In the genomic region with DNA sequence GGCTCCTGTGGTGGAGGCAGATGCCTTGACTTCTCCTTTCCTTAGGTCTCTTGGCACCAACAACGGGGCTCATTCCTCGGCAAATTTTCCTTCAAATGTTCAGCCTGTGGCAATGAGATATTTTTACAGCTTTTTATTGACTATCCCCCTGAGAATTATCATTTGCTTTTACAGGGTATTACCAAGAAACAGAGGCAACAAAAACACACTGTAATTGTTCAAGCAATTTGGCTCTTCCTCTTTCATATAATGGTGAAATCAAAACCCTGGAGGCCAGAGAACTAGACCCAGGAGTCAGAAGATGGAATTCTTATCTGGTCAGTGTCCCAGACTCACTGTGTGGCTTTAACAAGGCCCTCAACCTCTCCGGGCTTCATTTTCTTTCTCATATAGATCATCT, we compare ENCODE assay signal across 23 cellular contexts. TPM values are rescaled to one million over a fixed set of nuclear protein-coding genes. Genes with fewer than 3 reads are reported as not detected.
"Had no signal": no experiment of that assay in that cellular context is flagged by ENCODE, and none has a peak within 500 bp of the region (broad histone marks: within the 10 kb centered on the region; RNA-seq: fewer than 3 reads in every experiment).

No MANE protein-coding gene starts in this region.

- H3K27ac ChIP-seq: colonic mucosa, foreskin keratinocyte had no signal

- H3K9me3 ChIP-seq: adrenal gland, colonic mucosa had no signal

- H3K36me3 ChIP-seq: adrenal gland, colonic mucosa had no signal

- H3K27me3 ChIP-seq: adrenal gland, colonic mucosa, foreskin keratinocyte had no signal

- DNase-seq: activated CD4-positive, alpha-beta memory T cell treated with anti-CD3 and anti-CD28 coated beads, Interleukin-2, amount 10 ng/mL, durations not matched to agents 7 days and 5 days; activated CD4-positive, alpha-beta T cell treated with anti-CD3 and anti-CD28 coated beads for 4 hours; activated effector memory CD4-positive, alpha-beta T cell treated with Interleukin-2 at 50 U/mL for 16 hours; activated naive CD4-positive, alpha-beta T cell treated with anti-CD3 and anti-CD28 coated beads, Interleukin-2, amount 50 U/mL, for 16 hours; activated T-cell treated with anti-CD3 and anti-CD28 coated beads, Interleukin-2, amount 50 U/mL, for 4 hours; adrenal gland; caudate nucleus; colonic mucosa; foreskin keratinocyte; left cardiac atrium; midbrain; stimulated activated CD4-positive, alpha-beta T cell treated with anti-CD3 and anti-CD28 coated beads, Interleukin-15, amount 100 ng/mL, for 24 hours; stimulated activated CD4-positive, alpha-beta T cell treated with anti-CD3 and anti-CD28 coated beads, Interleukin-4, amount 100 ng/mL, for 1 hour; stimulated activated naive CD4-positive, alpha-beta T cell; substantia nigra; T-helper 2 cell; trophoblast cell had no signal

- ATAC-seq: activated T-cell treated with anti-CD3 and anti-CD28 coated beads, Interleukin-2, amount 50 U/mL, for 4 hours; foreskin keratinocyte; WTC11 had no signal

- H3K4me3 ChIP-seq: adrenal gland, colonic mucosa had no signal

- H3K4me1 ChIP-seq: colonic mucosa, foreskin keratinocyte had no signal

RNA-seq across cellular contexts. Expression of a gene that starts 40.1 kb away (rescaled TPM):
- total RNA-seq: activated CD4-positive, alpha-beta memory T cell treated with anti-CD3 and anti-CD28 coated beads, Interleukin-2, amount 10 ng/mL, durations not matched to agents 7 days and 5 days; activated T-cell treated with anti-CD3 and anti-CD28 coated beads, Interleukin-2, amount 50 U/mL, for 4 hours; adrenal gland; colonic mucosa; foreskin keratinocyte; left cardiac atrium; lung microvascular endothelial cell; neural crest cell; osteoblast; skeletal muscle tissue; WTC11 had no signal
- polyA plus RNA-seq: adrenal gland, esophagus, foreskin keratinocyte had no signal
